ENCODE assay signal across 14 cellular contexts in the genomic region with DNA sequence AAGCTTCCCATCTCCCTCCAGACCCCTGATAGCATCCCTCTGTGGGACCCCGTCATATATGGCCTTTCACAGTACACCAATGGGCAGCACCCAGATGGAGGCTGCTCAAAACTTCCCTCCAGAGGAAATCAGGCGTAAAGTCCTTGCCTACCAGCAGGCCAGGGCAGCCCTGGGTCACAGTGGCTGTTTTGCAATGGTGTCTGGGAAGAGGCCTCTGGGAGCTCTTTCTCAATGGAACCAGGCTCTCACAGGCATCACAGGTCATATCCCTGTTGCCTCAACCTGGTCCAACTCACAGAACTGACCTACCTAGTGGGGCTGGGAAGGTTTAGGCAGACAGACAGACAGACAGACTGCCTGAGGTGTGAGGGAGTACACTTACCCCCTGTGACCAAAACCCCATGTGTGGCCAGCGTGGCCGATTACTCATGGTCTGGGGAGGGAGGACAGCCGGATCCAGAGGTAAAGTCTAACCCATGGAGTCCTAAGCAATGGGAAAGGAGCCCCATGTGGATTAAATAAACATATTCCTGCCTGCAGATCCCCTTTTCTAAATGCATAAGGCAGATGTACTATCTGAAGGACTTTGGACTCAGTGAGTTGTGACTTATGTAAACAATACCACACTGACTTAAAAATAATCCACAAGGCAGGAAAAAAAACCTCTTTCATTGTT. TPM values are rescaled to one million over a fixed set of nuclear protein-coding genes. Genes with fewer than 3 reads are reported as not detected.
A peak's percentile ranks its signal among the peaks of the same experiment; 100 is the strongest.
DNase-seq lines count a peak whose midpoint lies in the region; ATAC-seq and TF ChIP-seq lines count a peak whose summit lies in the region.
"Had no signal": no experiment of that assay in that cellular context is flagged by ENCODE, and none has a peak within 500 bp of the region (broad histone marks: within the 10 kb centered on the region; RNA-seq: fewer than 3 reads in every experiment).

No MANE protein-coding gene starts in this region.

- H3K4me1 ChIP-seq in adipocyte (ENCODE audit: control insufficient read depth, insufficient read depth, low read length) (peaks cover 10% of the 10 kb centered on the region), liver (ENCODE audit: control insufficient read depth in 4 of 4, insufficient read depth in 4 of 4, low read length in 3 of 4) (peaks cover 16 to 34% (median 28%) of the 10 kb centered on the region in 4 donors), tibial nerve (no peaks in the 10 kb centered on the region)
- H3K4me1 ChIP-seq: parathyroid adenoma had no signal

- ATAC-seq in GM21723 (IDR thresholded peaks at IDR 0.05; ENCODE audit: unreplicated experiment): no peak

- H3K4me3 ChIP-seq in adipocyte (ENCODE audit: low read length): no peak overlapping the region
- no peak overlapping the region for H3K4me3 ChIP-seq in liver (ENCODE audit: low read depth in 1 of 3, low read length in 3 of 3)
- H3K4me3 ChIP-seq in tibial nerve: no peak overlapping the region

- H3K27ac ChIP-seq in liver (ENCODE audit: low read depth in 1 of 2, low read length in 2 of 2) (peak overlapping the region; percentile 79 to 94), tibial nerve (no peak overlapping the region)
- H3K27ac ChIP-seq: C4-2B, parathyroid adenoma had no signal

- peak; percentile 58 to 72 for TF ChIP-seq RAD21 in liver (IDR thresholded peaks at IDR 0.05)

- no peak for TF ChIP-seq POLR2A in tibial nerve (IDR thresholded peaks at IDR 0.05)

- 35% methylated on average over 5 of the region's 5 CpGs for WGBS in liver
- WGBS in tibial nerve, 2 donors: 83 to 97% methylated on average over 5 of the region's 5 CpGs

- peaks cover 13% of the 10 kb centered on the region for H3K27me3 ChIP-seq in adipocyte (replicated peaks; ENCODE audit: control insufficient read depth, insufficient read depth, low read length)
- H3K27me3 ChIP-seq in liver (ENCODE audit: control insufficient read depth in 4 of 4, insufficient read depth in 4 of 4, low read length in 3 of 4): no peaks in the 10 kb centered on the region
- H3K27me3 ChIP-seq in tibial nerve: no peaks in the 10 kb centered on the region

- H3K36me3 ChIP-seq in adipocyte (ENCODE audit: control insufficient read depth, insufficient read depth, low read length, severe bottlenecking) (no peaks in the 10 kb centered on the region), liver (ENCODE audit: control insufficient read depth in 4 of 4, insufficient read depth in 3 of 4, low read depth in 1 of 4, low read length in 3 of 4) (no peaks in the 10 kb centered on the region), tibial nerve (no peaks in the 10 kb centered on the region)

- H3K9me3 ChIP-seq in adipocyte (ENCODE audit: control insufficient read depth, low read length) (no peaks in the 10 kb centered on the region), liver (ENCODE audit: control insufficient read depth in 4 of 4, low read length in 3 of 4) (no peaks in the 10 kb centered on the region), tibial nerve (no peaks in the 10 kb centered on the region)

- TF ChIP-seq CTCF in liver (IDR thresholded peaks at IDR 0.05; ENCODE audit: low read depth, low read length, missing input control) (peak; percentile 11), tibial nerve (IDR thresholded peaks at IDR 0.05) (no peak)

- peak; percentile 51 for DNase-seq in COLO668 (lab: John Stamatoyannopoulos, UW; ENCODE audit: unreplicated experiment)
- peak; percentile 60 for DNase-seq in HuH-7.5 (ENCODE audit: low spot score)
- DNase-seq in adipocyte (ENCODE audit: low read depth): peak; percentile 15
- no peak for DNase-seq in tibial nerve (ENCODE audit: low spot score in 2 of 2)
- DNase-seq in activated effector memory CD4-positive, alpha-beta T cell treated with anti-CD3 and anti-CD28 coated beads, Interleukin-2, amount 50 U/mL, for 16 hours: no peak
- no peak for DNase-seq in DMS153 (lab: John Stamatoyannopoulos, UW)
- DNase-seq: activated T-cell treated with anti-CD3 and anti-CD28 coated beads, Interleukin-2, amount 50 U/mL, for 4 hours; NCI-H1694; stimulated activated CD4-positive, alpha-beta T cell treated with anti-CD3 and anti-CD28 coated beads, Interleukin-4, amount 100 ng/mL, for 4 hours; substantia nigra had no signal

- H3K9ac ChIP-seq in adipocyte (ENCODE audit: low read length): no peak overlapping the region
- no peak overlapping the region for H3K9ac ChIP-seq in liver (ENCODE audit: low read depth in 1 of 2, low read length in 2 of 2)
- H3K9ac ChIP-seq: parathyroid adenoma had no signal

- TF ChIP-seq EP300 in tibial nerve (IDR thresholded peaks at IDR 0.05): no peak

TF ChIP-seq in liver, 16 proteins besides CTCF, POLR2A, EP300 and RAD21:
- TF ChIP-seq FOXA1 (IDR thresholded peaks at IDR 0.05) (peak; percentile 10), YY1 (IDR thresholded peaks at IDR 0.05) (peak; percentile 90), TAF1 (conservative IDR thresholded peaks at IDR 0.05) (no peak), NR2F2 (IDR thresholded peaks at IDR 0.05) (peak; percentile 79), EGR1 (IDR thresholded peaks at IDR 0.05; ENCODE audit: low read depth in 2 of 2) (peak in 1 of 2 donors; percentile 69), RXRA (IDR thresholded peaks at IDR 0.05) (peak; percentile 97 to 99), HNF4G (IDR thresholded peaks at IDR 0.05) (peak; percentile 75), HNF4A (conservative IDR thresholded peaks at IDR 0.05) (peak; percentile 87 to 89), GABPA (IDR thresholded peaks at IDR 0.05 in 1 of 2, conservative IDR thresholded peaks at IDR 0.05 in 1 of 2) (peak in 1 of 2 donors; percentile 31), JUND (IDR thresholded peaks at IDR 0.05) (peak; percentile 80 to 87), FOXA2 (IDR thresholded peaks at IDR 0.05) (peak; percentile 37), SP1 (IDR thresholded peaks at IDR 0.05) (peak; percentile 95)
- TF ChIP-seq, protein P1, sequence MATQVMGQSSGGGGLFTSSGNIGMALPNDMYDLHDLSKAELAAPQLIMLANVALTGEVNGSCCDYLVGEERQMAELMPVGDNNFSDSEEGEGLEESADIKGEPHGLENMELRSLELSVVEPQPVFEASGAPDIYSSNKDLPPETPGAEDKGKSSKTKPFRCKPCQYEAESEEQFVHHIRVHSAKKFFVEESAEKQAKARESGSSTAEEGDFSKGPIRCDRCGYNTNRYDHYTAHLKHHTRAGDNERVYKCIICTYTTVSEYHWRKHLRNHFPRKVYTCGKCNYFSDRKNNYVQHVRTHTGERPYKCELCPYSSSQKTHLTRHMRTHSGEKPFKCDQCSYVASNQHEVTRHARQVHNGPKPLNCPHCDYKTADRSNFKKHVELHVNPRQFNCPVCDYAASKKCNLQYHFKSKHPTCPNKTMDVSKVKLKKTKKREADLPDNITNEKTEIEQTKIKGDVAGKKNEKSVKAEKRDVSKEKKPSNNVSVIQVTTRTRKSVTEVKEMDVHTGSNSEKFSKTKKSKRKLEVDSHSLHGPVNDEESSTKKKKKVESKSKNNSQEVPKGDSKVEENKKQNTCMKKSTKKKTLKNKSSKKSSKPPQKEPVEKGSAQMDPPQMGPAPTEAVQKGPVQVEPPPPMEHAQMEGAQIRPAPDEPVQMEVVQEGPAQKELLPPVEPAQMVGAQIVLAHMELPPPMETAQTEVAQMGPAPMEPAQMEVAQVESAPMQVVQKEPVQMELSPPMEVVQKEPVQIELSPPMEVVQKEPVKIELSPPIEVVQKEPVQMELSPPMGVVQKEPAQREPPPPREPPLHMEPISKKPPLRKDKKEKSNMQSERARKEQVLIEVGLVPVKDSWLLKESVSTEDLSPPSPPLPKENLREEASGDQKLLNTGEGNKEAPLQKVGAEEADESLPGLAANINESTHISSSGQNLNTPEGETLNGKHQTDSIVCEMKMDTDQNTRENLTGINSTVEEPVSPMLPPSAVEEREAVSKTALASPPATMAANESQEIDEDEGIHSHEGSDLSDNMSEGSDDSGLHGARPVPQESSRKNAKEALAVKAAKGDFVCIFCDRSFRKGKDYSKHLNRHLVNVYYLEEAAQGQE (IDR thresholded peaks at IDR 0.05): peak; percentile 58
- TF ChIP-seq, protein P2, sequence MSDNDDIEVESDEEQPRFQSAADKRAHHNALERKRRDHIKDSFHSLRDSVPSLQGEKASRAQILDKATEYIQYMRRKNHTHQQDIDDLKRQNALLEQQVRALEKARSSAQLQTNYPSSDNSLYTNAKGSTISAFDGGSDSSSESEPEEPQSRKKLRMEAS (IDR thresholded peaks at IDR 0.05): peak; percentile 86
- TF ChIP-seq, protein P3, sequence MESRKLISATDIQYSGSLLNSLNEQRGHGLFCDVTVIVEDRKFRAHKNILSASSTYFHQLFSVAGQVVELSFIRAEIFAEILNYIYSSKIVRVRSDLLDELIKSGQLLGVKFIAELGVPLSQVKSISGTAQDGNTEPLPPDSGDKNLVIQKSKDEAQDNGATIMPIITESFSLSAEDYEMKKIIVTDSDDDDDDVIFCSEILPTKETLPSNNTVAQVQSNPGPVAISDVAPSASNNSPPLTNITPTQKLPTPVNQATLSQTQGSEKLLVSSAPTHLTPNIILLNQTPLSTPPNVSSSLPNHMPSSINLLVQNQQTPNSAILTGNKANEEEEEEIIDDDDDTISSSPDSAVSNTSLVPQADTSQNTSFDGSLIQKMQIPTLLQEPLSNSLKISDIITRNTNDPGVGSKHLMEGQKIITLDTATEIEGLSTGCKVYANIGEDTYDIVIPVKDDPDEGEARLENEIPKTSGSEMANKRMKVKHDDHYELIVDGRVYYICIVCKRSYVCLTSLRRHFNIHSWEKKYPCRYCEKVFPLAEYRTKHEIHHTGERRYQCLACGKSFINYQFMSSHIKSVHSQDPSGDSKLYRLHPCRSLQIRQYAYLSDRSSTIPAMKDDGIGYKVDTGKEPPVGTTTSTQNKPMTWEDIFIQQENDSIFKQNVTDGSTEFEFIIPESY (IDR thresholded peaks at IDR 0.05): peak; percentile 77
- TF ChIP-seq, protein P4, sequence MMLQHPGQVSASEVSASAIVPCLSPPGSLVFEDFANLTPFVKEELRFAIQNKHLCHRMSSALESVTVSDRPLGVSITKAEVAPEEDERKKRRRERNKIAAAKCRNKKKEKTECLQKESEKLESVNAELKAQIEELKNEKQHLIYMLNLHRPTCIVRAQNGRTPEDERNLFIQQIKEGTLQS (IDR thresholded peaks at IDR 0.05): peak; percentile 70

RNA-seq across cellular contexts. Expression of a gene that starts 58.2 kb away (rescaled TPM):
- total RNA-seq in liver: 10 to 100 TPM; 19.4 to 19.5 TPM
- 1 to 10 TPM; 5.0 TPM for polyA plus RNA-seq in liver
- 10 to 100 TPM in 3 of 4 donors, 1 to 10 TPM in 1; 8.7 to 36.5 (median 25.8) TPM for total RNA-seq in tibial nerve

Comparison
In these comparisons a context has a peak if more than half of its experiments do, and no peak if none do; other contexts are left out.
1. DNase-seq: peak in COLO668 (single experiment), HuH-7.5 (single experiment) and adipocyte (single experiment); none in tibial nerve (0 of 2), activated effector memory CD4-positive, alpha-beta T cell treated with anti-CD3 and anti-CD28 coated beads, Interleukin-2, amount 50 U/mL, for 16 hours (single experiment) and DMS153 (single experiment).
2. H3K27ac ChIP-seq: peak in liver (2 of 2); none in tibial nerve (0 of 4).